14 cellular contexts compared by ENCODE assay signal in genomic region chrX:119238557-119238956, GRCh38. TPM values are rescaled to one million over a fixed set of nuclear protein-coding genes. Genes with fewer than 3 reads are reported as not detected.
DNase-seq lines count a peak whose midpoint lies in the region; ATAC-seq, FAIRE-seq and TF ChIP-seq lines count a peak whose summit lies in the region.
"Had no signal": no experiment of that assay in that cellular context is flagged by ENCODE, and none has a peak within 500 bp of the region (broad histone marks: within the 10 kb centered on the region; RNA-seq: fewer than 3 reads in every experiment).

No MANE protein-coding gene starts in this region.

- peaks cover 46% of the 10 kb centered on the region for H3K79me2 ChIP-seq in K562 (ENCODE audit: control insufficient read depth, insufficient read depth, low read length)

- H3K27ac ChIP-seq in K562 (ENCODE audit: extremely low read depth, low read depth, low read length), result peak overlapping the region; percentile 63; the same call in 2 of the 3 replicates
- H3K27ac ChIP-seq: testis had no signal

- peaks cover 47% of the 10 kb centered on the region for H3K36me3 ChIP-seq in K562 (ENCODE audit: control insufficient read depth, insufficient read depth, low read length)

- H3K9me3 ChIP-seq in K562 (replicated peaks; ENCODE audit: control insufficient read depth, insufficient read depth, low read depth, low read length), result no peaks in the 10 kb centered on the region
- H3K9me3 ChIP-seq: testis had no signal

- intact Hi-C loops in K562 (cut with micrococcal nuclease), result no loop called here

- TF ChIP-seq RAD21 in K562 (CRISPR knock-in tag; conservative IDR thresholded peaks at IDR 0.05 in 1 of 2, IDR thresholded peaks at IDR 0.05 in 1 of 2), result no peak

- H3K27me3 ChIP-seq in K562 (ENCODE audit: control insufficient read depth in 2 of 2, insufficient read depth in 2 of 2, low read length in 2 of 2), result peaks cover 0 to 4% of the 10 kb centered on the region in 2 experiments; a peak in 2 of 5 replicates
- H3K27me3 ChIP-seq: testis had no signal

- no peaks in the 10 kb centered on the region; the same call in none of the 2 replicates for H4K20me1 ChIP-seq in K562 (replicated peaks; ENCODE audit: control insufficient read depth, insufficient read depth, low read length)

- POLR2A ChIA-PET in AG04449 (lab: Yijun Ruan, JAX), result interaction anchor here (0.9 to 1.5 kb wide), 2 partner anchors 9 to 10 kb away, joined by 3 read pairs; no protein-coding TSS in a partner anchor
- POLR2A ChIA-PET in K562 (lab: Yijun Ruan, JAX), result interaction anchor here (0.6 to 1.9 kb wide), 5 partner anchors 10 to 62 kb away, joined by 3 to 9 read pairs (median 3); no protein-coding TSS in a partner anchor

- no TSS peak for BruUV-seq in K562 (replicated peaks; lab: Mats Ljungman, UMichigan)

- TF ChIP-seq CTCF in AG04449 (IDR thresholded peaks at IDR 0.05; ENCODE audit: insufficient read depth, low read length, missing control alignments), result no peak
- TF ChIP-seq CTCF in HFF-Myc (IDR thresholded peaks at IDR 0.05; ENCODE audit: low read depth, low read length, missing control alignments), result no peak
- no peak for TF ChIP-seq CTCF in K562 (IDR thresholded peaks at IDR 0.05 in 2 of 3, conservative IDR thresholded peaks at IDR 0.05 in 1 of 3; ENCODE audit: insufficient read depth in 2 of 3, low read depth in 1 of 3, low read length in 3 of 3)
- TF ChIP-seq CTCF in GM13977 (IDR thresholded peaks at IDR 0.05; ENCODE audit: extremely low read depth, insufficient read depth, missing control alignments), result no peak

- no peak for FAIRE-seq in K562 (lab: Jason Lieb, UNC)
- FAIRE-seq: GM18507 had no signal

- in situ Hi-C loops in K562 (cut with MboI) (no loop called here), GM13977 (cut with MboI; ENCODE audit: low pct_unique_long_range_greater_than_20kb, low sequenced_read_pairs, unreplicated experiment) (no loop called here)

- H3K9me1 ChIP-seq in K562 (ENCODE audit: control insufficient read depth, insufficient read depth, low read length), result peaks cover 3% of the 10 kb centered on the region

- DNase-seq in AG04449 (ENCODE audit: low read depth, low spot score), result no peak
- no peak for DNase-seq in HFF-Myc (ENCODE audit: extremely low read depth, low read depth)
- peak in 2 of 4 experiments; percentile 5 to 31 for DNase-seq in K562 (ENCODE audit: extremely low read depth in 1 of 4, low spot score in 3 of 4)
- peak; percentile 11 for DNase-seq in kidney tubule cell (ENCODE audit: low spot score)
- DNase-seq in NCI-H2029 (lab: John Stamatoyannopoulos, UW), result no peak
- DNase-seq in effector CD4-positive, alpha-beta T cell, result no peak
- no peak for DNase-seq in GM13977 (ENCODE audit: low spot score)
- DNase-seq: CD8-positive, alpha-beta T cell; effector memory CD8-positive, alpha-beta T cell; NCI-H446; T-helper 17 cell; testis had no signal

- peaks cover 9 to 10% of the 10 kb centered on the region in 2 experiments for H3K4me1 ChIP-seq in K562 (replicated peaks in 1 of 2; ENCODE audit: control insufficient read depth in 2 of 2, insufficient read depth in 2 of 2, low read length in 2 of 2)
- H3K4me1 ChIP-seq: testis had no signal

- H3K4me3 ChIP-seq in AG04449 (ENCODE audit: low read depth, low read length), result peak overlapping the region; percentile 72
- H3K4me3 ChIP-seq in HFF-Myc (replicated peaks; ENCODE audit: low read depth, low read length), result peak overlapping the region; percentile 81
- no peak overlapping the region for H3K4me3 ChIP-seq in K562
- H3K4me3 ChIP-seq: testis had no signal

- no peak overlapping the region for H2AFZ ChIP-seq in K562 (ENCODE audit: low read depth, low read length)

- CTCF ChIA-PET in AG04449 (lab: Yijun Ruan, JAX) (no interaction called here), K562 (lab: Yijun Ruan, JAX; ENCODE audit: low intra/inter-chr PET ratio) (no interaction called here)

- no peak for TF ChIP-seq EP300 in K562 (IDR thresholded peaks at IDR 0.05; ENCODE audit: low read length)

- 43% methylated on average over 3 of the region's 3 CpGs for WGBS in K562 (ENCODE audit: insufficient coverage, low coverage, missing lambda C conversion rate)

- ATAC-seq in K562, result no peak
- no peak for ATAC-seq in activated CD4-positive, CD25-positive, alpha-beta regulatory T cell treated with anti-CD3 and anti-CD28 coated beads, Interleukin-2, amount 50 U/mL, for 24 hours
- ATAC-seq: CD8-positive, alpha-beta T cell; effector memory CD8-positive, alpha-beta T cell; T-helper 17 cell had no signal

- peak overlapping the region; percentile 97 for H3K4me2 ChIP-seq in K562 (ENCODE audit: insufficient read depth, low read length)

- no peak overlapping the region; a peak in 1 of 4 replicates for H3K9ac ChIP-seq in K562 (ENCODE audit: insufficient read depth in 1 of 2, low read depth in 2 of 2, low read length in 2 of 2)

- no peak for TF ChIP-seq POLR2A in K562 (conservative IDR thresholded peaks at IDR 0.05)

TF ChIP-seq in K562, 482 proteins besides CTCF, POLR2A, EP300 and RAD21:
- TF ChIP-seq CTBP1 (IDR thresholded peaks at IDR 0.05; ENCODE audit: borderline replicate concordance) (peak; percentile 39; the same call in 1 of the 2 replicates), MAFK (IDR thresholded peaks at IDR 0.05; ENCODE audit: low read length) (no peak; the same call in 1 of the 2 replicates), MAFF (IDR thresholded peaks at IDR 0.05; ENCODE audit: low read length) (0 out of 2 replicates have a peak, but pooled peaks have one; percentile 14), NFE2 (IDR thresholded peaks at IDR 0.05; ENCODE audit: low read depth) (peak; percentile 72), ZFP91 (CRISPR knock-in tag; IDR thresholded peaks at IDR 0.05) (no peak), SETDB1 (IDR thresholded peaks at IDR 0.05; ENCODE audit: low read length) (no peak), ZNF707 (CRISPR knock-in tag; conservative IDR thresholded peaks at IDR 0.05) (no peak), STAG1 (CRISPR knock-in tag; IDR thresholded peaks at IDR 0.05; ENCODE audit: borderline replicate concordance) (no peak), KLF1 (tag; IDR thresholded peaks at IDR 0.05) (no peak), TAL1 (IDR thresholded peaks at IDR 0.05) (no peak), ZNF507 (tag; conservative IDR thresholded peaks at IDR 0.05) (no peak), ZNF316 (IDR thresholded peaks at IDR 0.05) (peak; percentile 59), MEF2D (tag; conservative IDR thresholded peaks at IDR 0.05; ENCODE audit: low read depth) (no peak), SOX6 (IDR thresholded peaks at IDR 0.05) (peak; percentile 65; the same call in 1 of the 2 replicates), DPF2 (IDR thresholded peaks at IDR 0.05) (0 out of 2 replicates have a peak, but pooled peaks have one; percentile 29), MCM7 (IDR thresholded peaks at IDR 0.05) (no peak), SRSF1 (IDR thresholded peaks at IDR 0.05; ENCODE audit: low read depth, low read length) (no peak), ZNF57 (CRISPR knock-in tag; IDR thresholded peaks at IDR 0.05) (no peak), ZNF444 (CRISPR knock-in tag; IDR thresholded peaks at IDR 0.05) (no peak), THRAP3 (IDR thresholded peaks at IDR 0.05; ENCODE audit: borderline replicate concordance) (no peak), TCF15 (CRISPR knock-in tag; IDR thresholded peaks at IDR 0.05) (no peak), C11orf30 (IDR thresholded peaks at IDR 0.05; ENCODE audit: low read depth) (peak; percentile 62), KDM1A (IDR thresholded peaks at IDR 0.05) (peak; percentile 22 to 23; a peak in 1 of 4 replicates), MAFG (tag; conservative IDR thresholded peaks at IDR 0.05) (peak; percentile 53), NCOA4 (IDR thresholded peaks at IDR 0.05; ENCODE audit: partially characterized antibody) (no peak)

RNA-seq across cellular contexts. Expression of gene PGRMC1, which starts 2.5 kb away (rescaled TPM):
- total RNA-seq in K562 (2011; cell fraction: chromatin; rRNA removed; ENCODE audit: low replicate concordance), result 26.5 and 59.4 TPM in 2 replicates
- 70.8 and 71.2 TPM in 2 replicates for total RNA-seq in K562 (2011; cell fraction: nucleolus; rRNA removed)
- 79.0 and 102 TPM in 2 replicates for total RNA-seq in K562 (2011; cell fraction: nucleoplasm; rRNA removed)
- total RNA-seq in K562 (2014; rRNA removed) (115 and 120 TPM in 2 replicates), K562 (2014; rRNA removed; fragmentation: Illumina TruSeq; extraction: Trizol) (102 and 111 TPM in 2 replicates), K562 (2015; rRNA removed; fragmentation: Illumina TruSeq; extraction: Trizol) (82.3 and 85.7 TPM in 2 replicates), K562 (2021) (85.9 and 90.4 TPM in 2 replicates)
- polyA plus RNA-seq in K562 (2011; rRNA removed) (75.1 and 95.7 TPM in 2 replicates), K562 (2014; fragmentation: Illumina TruSeq; extraction: Trizol) (87.1 and 90.3 TPM in 2 replicates), K562 (2014; fragmentation: Nextera tagmentation; extraction: Ambion mirVana) (10 to 100 TPM; 27.4 to 39.4 TPM), K562 (2014; rRNA removed) (96.8 and 98.6 TPM in 2 replicates)
- 41.6 and 82.8 TPM in 2 replicates for polyA plus RNA-seq in K562 (2011; cell fraction: cytosol; rRNA removed)
- 16.7 and 20.6 TPM in 2 replicates for polyA plus RNA-seq in K562 (2011; cell fraction: nucleus; rRNA removed)
- 89.3 and 101 TPM in 2 replicates for polyA plus RNA-seq in K562 (2012)
- polyA minus RNA-seq in K562 (2011; rRNA and poly(A)+ RNA removed), result 56.1 and 66.0 TPM in 2 replicates
- polyA minus RNA-seq in K562 (2011; cell fraction: cytosol; rRNA and poly(A)+ RNA removed), result 42.5 and 46.9 TPM in 2 replicates
- polyA minus RNA-seq in K562 (2011; cell fraction: nucleus; rRNA and poly(A)+ RNA removed), result 8.5 and 10.9 TPM in 2 replicates
